Comparison of ENCODE assay signal across 13 cellular contexts in the genomic region with DNA sequence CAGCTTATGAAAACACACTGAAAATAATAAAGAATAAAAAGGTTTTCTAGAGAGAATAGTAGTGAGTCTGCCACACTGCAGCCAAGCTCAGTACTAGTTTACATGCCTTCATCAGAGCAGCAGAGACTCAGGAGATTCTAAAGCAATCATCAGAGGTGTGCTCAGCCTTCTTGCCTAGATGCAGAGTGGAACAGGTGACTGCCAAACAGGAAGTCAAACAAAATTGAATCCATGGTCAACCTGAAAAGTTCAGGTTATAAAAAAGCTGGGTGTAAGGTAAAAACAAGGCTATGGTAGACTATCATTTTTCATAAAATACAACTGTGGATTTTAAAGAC.
DNase-seq lines count a peak whose midpoint lies in the region; ATAC-seq and TF ChIP-seq lines count a peak whose summit lies in the region.
"Had no signal": no experiment of that assay in that cellular context is flagged by ENCODE, and none has a peak within 500 bp of the region (broad histone marks: within the 10 kb centered on the region; RNA-seq: fewer than 3 reads in every experiment).

No MANE protein-coding gene starts in this region.

- no peaks in the 10 kb centered on the region for H3K9me3 ChIP-seq in RWPE2 (ENCODE audit: severe bottlenecking)

- ATAC-seq in RWPE2 (ENCODE audit: low read depth) (peak; percentile 85), HG02970 (IDR thresholded peaks at IDR 0.05; ENCODE audit: low FRiP score, unreplicated experiment) (no peak), HG02885 (IDR thresholded peaks at IDR 0.05; ENCODE audit: poor library complexity, unreplicated experiment) (no peak)
- ATAC-seq in stimulated activated effector memory CD8-positive, alpha-beta T cell treated with anti-CD3 and anti-CD28 coated beads, Interleukin-12 subunit alpha, Interleukin-12 subunit beta, amount 100 ng/mL, for 72 hours, result peak; percentile 55
- ATAC-seq: left ventricle myocardium superior had no signal

- DNase-seq in HFFc6, result no peak
- no peak for DNase-seq in RWPE2 (ENCODE audit: low spot score)
- no peak for DNase-seq in caudate nucleus (lab: John Stamatoyannopoulos, UW)
- no peak for DNase-seq in stimulated activated effector memory CD8-positive, alpha-beta T cell treated with anti-CD3 and anti-CD28 coated beads, Interleukin-12 subunit alpha, Interleukin-12 subunit beta, amount 100 ng/mL, for 72 hours (ENCODE audit: low spot score in 2 of 2)
- no peak for DNase-seq in NCI-H2081 (lab: John Stamatoyannopoulos, UW)
- DNase-seq: activated naive CD4-positive, alpha-beta T cell treated with Interleukin-2 at 50 U/mL for 16 hours; GOT3; left ventricle myocardium superior; stimulated activated CD4-positive, alpha-beta T cell treated with anti-CD3 and anti-CD28 coated beads, Interleukin-1b, Interleukin-23, amount 100 ng/mL, for 48 hours; stomach had no signal

- TF ChIP-seq CTCF in HFFc6 (IDR thresholded peaks at IDR 0.05), result no peak
- no peak for TF ChIP-seq CTCF in RWPE2 (IDR thresholded peaks at IDR 0.05; ENCODE audit: poor library complexity, severe bottlenecking)

- peaks cover 12% of the 10 kb centered on the region for H3K36me3 Mint-ChIP-seq in HFFc6 (ENCODE audit: low read depth)
- no peaks in the 10 kb centered on the region for H3K36me3 Mint-ChIP-seq in stimulated activated effector memory CD8-positive, alpha-beta T cell treated with anti-CD3 and anti-CD28 coated beads, Interleukin-12 subunit alpha, Interleukin-12 subunit beta, amount 100 ng/mL, for 72 hours

- no peaks in the 10 kb centered on the region; the same call in 1 of the 2 replicates for H3K27me3 Mint-ChIP-seq in HFFc6 (ENCODE audit: insufficient read depth)
- H3K27me3 Mint-ChIP-seq: dendritic cell treated with granulocyte-macrophage colony-stimulating factor and Interleukin-4, amounts not matched to agents 40 ng/mL and 50 ng/mL, for 4 days had no signal

- peaks cover 39% of the 10 kb centered on the region for H3K4me1 Mint-ChIP-seq in HFFc6 (ENCODE audit: low read depth)
- peaks cover 19% of the 10 kb centered on the region for H3K4me1 Mint-ChIP-seq in stimulated activated effector memory CD8-positive, alpha-beta T cell treated with anti-CD3 and anti-CD28 coated beads, Interleukin-12 subunit alpha, Interleukin-12 subunit beta, amount 100 ng/mL, for 72 hours

- peak overlapping the region; percentile 66; the same call in 1 of the 2 replicates for H3K27ac Mint-ChIP-seq in HFFc6
- peak overlapping the region; percentile 21 for H3K27ac Mint-ChIP-seq in stimulated activated effector memory CD8-positive, alpha-beta T cell treated with anti-CD3 and anti-CD28 coated beads, Interleukin-12 subunit alpha, Interleukin-12 subunit beta, amount 100 ng/mL, for 72 hours
- H3K27ac Mint-ChIP-seq: dendritic cell treated with granulocyte-macrophage colony-stimulating factor and Interleukin-4, amounts not matched to agents 40 ng/mL and 50 ng/mL, for 4 days had no signal

- H3K4me1 ChIP-seq in RWPE2 (ENCODE audit: insufficient read depth, poor library complexity, severe bottlenecking), result peaks cover 21% of the 10 kb centered on the region
- H3K4me1 ChIP-seq: stomach had no signal

- H3K27me3 ChIP-seq in RWPE2 (ENCODE audit: insufficient read depth, poor library complexity, severe bottlenecking), result no peaks in the 10 kb centered on the region
- H3K27me3 ChIP-seq: stomach had no signal

- H3K4me3 Mint-ChIP-seq in HFFc6, result no peak overlapping the region; the same call in 1 of the 2 replicates
- H3K4me3 Mint-ChIP-seq in stimulated activated effector memory CD8-positive, alpha-beta T cell treated with anti-CD3 and anti-CD28 coated beads, Interleukin-12 subunit alpha, Interleukin-12 subunit beta, amount 100 ng/mL, for 72 hours, result no peak overlapping the region
- H3K4me3 Mint-ChIP-seq: dendritic cell treated with granulocyte-macrophage colony-stimulating factor and Interleukin-4, amounts not matched to agents 40 ng/mL and 50 ng/mL, for 4 days had no signal

- no peak overlapping the region for H3K4me3 ChIP-seq in RWPE2 (ENCODE audit: severe bottlenecking)
- H3K4me3 ChIP-seq: stomach had no signal

- peaks cover 5% of the 10 kb centered on the region; the same call in 1 of the 2 replicates for H3K36me3 ChIP-seq in RWPE2 (ENCODE audit: low read depth)
- H3K36me3 ChIP-seq: stomach had no signal

- peaks cover 12% of the 10 kb centered on the region for H3K9me3 Mint-ChIP-seq in HFFc6
- peaks cover 4% of the 10 kb centered on the region for H3K9me3 Mint-ChIP-seq in stimulated activated effector memory CD8-positive, alpha-beta T cell treated with anti-CD3 and anti-CD28 coated beads, Interleukin-12 subunit alpha, Interleukin-12 subunit beta, amount 100 ng/mL, for 72 hours

- peak overlapping the region; percentile 92 for H3K27ac ChIP-seq in RWPE2 (ENCODE audit: poor library complexity, severe bottlenecking)
- peak overlapping the region; percentile 37 for H3K27ac ChIP-seq in caudate nucleus (ENCODE audit: low read depth, low read length)
- H3K27ac ChIP-seq: stomach had no signal

Comparison
In these comparisons a context has a peak if more than half of its experiments do, and no peak if none do; other contexts are left out.
1. ATAC-seq: peak in RWPE2 (single experiment) and stimulated activated effector memory CD8-positive, alpha-beta T cell treated with anti-CD3 and anti-CD28 coated beads, Interleukin-12 subunit alpha, Interleukin-12 subunit beta, amount 100 ng/mL, for 72 hours (single experiment); none in HG02970 (single experiment) and HG02885 (single experiment).